In genomic region chr3:172333042-172333377, GRCh38 we compare ENCODE assay signal across 11 cellular contexts.
DNase-seq lines count a peak whose midpoint lies in the region; ATAC-seq and TF ChIP-seq lines count a peak whose summit lies in the region.
"Had no signal": no experiment of that assay in that cellular context is flagged by ENCODE, and none has a peak within 500 bp of the region (broad histone marks: within the 10 kb centered on the region; RNA-seq: fewer than 3 reads in every experiment).

No MANE protein-coding gene starts in this region.

- ATAC-seq in SK-N-SH treated with all-trans-retinoic acid at 6 μM for 48 hours (no peak), HG02981 (IDR thresholded peaks at IDR 0.05; ENCODE audit: unreplicated experiment) (peak; percentile 13), body of pancreas (no peak)

- peaks cover 17% of the 10 kb centered on the region for H3K79me2 ChIP-seq in SK-N-SH (ENCODE audit: insufficient read depth)
- peaks cover 10% of the 10 kb centered on the region for H3K79me2 ChIP-seq in hepatocyte
- H3K79me2 ChIP-seq in Karpas-422 (ENCODE audit: low read length): no peaks in the 10 kb centered on the region

- no peaks in the 10 kb centered on the region for H3K9me3 ChIP-seq in SK-N-SH
- no peaks in the 10 kb centered on the region for H3K9me3 ChIP-seq in hepatocyte (ENCODE audit: low read depth)
- no peaks in the 10 kb centered on the region for H3K9me3 ChIP-seq in tibial artery
- H3K9me3 ChIP-seq in Karpas-422 (ENCODE audit: low read length): no peaks in the 10 kb centered on the region
- H3K9me3 ChIP-seq in body of pancreas: no peaks in the 10 kb centered on the region
- H3K9me3 ChIP-seq: BLaER1 treated with 17β-estradiol and CSF1 and Interleukin-3, amounts not matched to agents 10 nM and 100 nM had no signal

- intact Hi-C loops in tibial artery (cut with DNase I; ENCODE audit: low total_unique reads): loop anchor here (5.0 kb wide), 1 partner anchor 291 kb away; no protein-coding TSS in a partner anchor
- intact Hi-C loops in body of pancreas (cut with DNase I): no loop called here

- H3K4me3 ChIP-seq in SK-N-SH (ENCODE audit: low read depth in 2 of 2, low read length in 1 of 2) (no peak overlapping the region), hepatocyte (no peak overlapping the region), tibial artery (no peak overlapping the region), Karpas-422 (ENCODE audit: low read length) (no peak overlapping the region), body of pancreas (no peak overlapping the region)
- H3K4me3 ChIP-seq: BLaER1 treated with 17β-estradiol and CSF1 and Interleukin-3, amounts not matched to agents 10 nM and 100 nM; SK-N-MC had no signal

- H3K4me2 ChIP-seq in SK-N-SH (no peak overlapping the region), hepatocyte (no peak overlapping the region), Karpas-422 (ENCODE audit: low read depth, low read length, poor library complexity, severe bottlenecking) (no peak overlapping the region)
- H3K4me2 ChIP-seq: BLaER1 treated with 17β-estradiol and CSF1 and Interleukin-3, amounts not matched to agents 10 nM and 100 nM had no signal

- no peaks in the 10 kb centered on the region for H3K9me2 ChIP-seq in SK-N-SH
- no peaks in the 10 kb centered on the region for H3K9me2 ChIP-seq in hepatocyte (replicated peaks; ENCODE audit: insufficient read depth)
- no peaks in the 10 kb centered on the region for H3K9me2 ChIP-seq in Karpas-422 (replicated peaks; ENCODE audit: insufficient read depth, low read length)

- TF ChIP-seq RAD21 in SK-N-SH (IDR thresholded peaks at IDR 0.05; ENCODE audit: low read length): no peak

- CTCF ChIA-PET in SK-N-SH (lab: Yijun Ruan, JAX): interaction anchor here (0.7 to 4.6 kb wide), 49 partner anchors 8 to 628 kb away, joined by 3 to 47 read pairs (median 4); no protein-coding TSS in a partner anchor

- H3K36me3 ChIP-seq in SK-N-SH (replicated peaks in 1 of 2; ENCODE audit: control insufficient read depth in 1 of 2, insufficient read depth in 2 of 2, low read length in 1 of 2) (peaks cover 57 to 75% of the 10 kb centered on the region in 2 experiments), hepatocyte (replicated peaks; ENCODE audit: insufficient read depth, low read depth) (no peaks in the 10 kb centered on the region), tibial artery (peaks cover 22 to 64% (median 53%) of the 10 kb centered on the region in 3 donors), Karpas-422 (ENCODE audit: insufficient read depth, low read length) (no peaks in the 10 kb centered on the region), body of pancreas (replicated peaks in 1 of 2; ENCODE audit: insufficient read depth in 1 of 2, low read depth in 2 of 2) (peaks cover 9 to 33% of the 10 kb centered on the region in 2 donors)

- peaks cover 0 to 8% of the 10 kb centered on the region in 2 experiments; a peak in 1 of 4 replicates for H3K4me1 ChIP-seq in SK-N-SH (ENCODE audit: control insufficient read depth in 1 of 2, insufficient read depth in 2 of 2, low read depth in 1 of 2, low read length in 1 of 2)
- no peaks in the 10 kb centered on the region for H3K4me1 ChIP-seq in hepatocyte (ENCODE audit: insufficient read depth)
- peaks cover 0 to 12% (median 2%) of the 10 kb centered on the region in 4 donors for H3K4me1 ChIP-seq in tibial artery
- no peaks in the 10 kb centered on the region for H3K4me1 ChIP-seq in Karpas-422 (ENCODE audit: low read length)
- H3K4me1 ChIP-seq in body of pancreas: no peaks in the 10 kb centered on the region
- H3K4me1 ChIP-seq: BLaER1 treated with 17β-estradiol and CSF1 and Interleukin-3, amounts not matched to agents 10 nM and 100 nM had no signal

- DNase-seq in SK-N-SH: no peak
- no peak for DNase-seq in hepatocyte (ENCODE audit: low spot score)
- no peak for DNase-seq in tibial artery
- DNase-seq in Karpas-422: no peak
- DNase-seq in NCI-H1436 (lab: John Stamatoyannopoulos, UW): no peak
- DNase-seq in body of pancreas: no peak

- TF ChIP-seq EP300 in SK-N-SH (IDR thresholded peaks at IDR 0.05; ENCODE audit: borderline replicate concordance in 1 of 2, low read depth in 1 of 2, low read length in 1 of 2): no peak

- H3K27ac ChIP-seq in SK-N-SH (ENCODE audit: low read depth in 2 of 2, low read length in 1 of 2): peak overlapping the region; percentile 3 to 56; a peak in 2 of 4 replicates
- peak overlapping the region; percentile 1 for H3K27ac ChIP-seq in hepatocyte
- H3K27ac ChIP-seq in tibial artery: peak overlapping the region; percentile 14 to 57
- no peak overlapping the region for H3K27ac ChIP-seq in Karpas-422 (ENCODE audit: low read length)
- peak overlapping the region in 1 of 4 donors; percentile 0 for H3K27ac ChIP-seq in body of pancreas
- H3K27ac ChIP-seq: 22Rv1; BLaER1 treated with 17β-estradiol and CSF1 and Interleukin-3, amounts not matched to agents 10 nM and 100 nM; SK-N-MC had no signal

- H2AFZ ChIP-seq in SK-N-SH (ENCODE audit: low read depth) (no peak overlapping the region), hepatocyte (no peak overlapping the region), Karpas-422 (ENCODE audit: low read length) (no peak overlapping the region)

- TF ChIP-seq CTCF in SK-N-SH (IDR thresholded peaks at IDR 0.05): no peak
- TF ChIP-seq CTCF in hepatocyte (IDR thresholded peaks at IDR 0.05; ENCODE audit: poor library complexity): no peak
- no peak for TF ChIP-seq CTCF in tibial artery (IDR thresholded peaks at IDR 0.05)
- TF ChIP-seq CTCF in body of pancreas (IDR thresholded peaks at IDR 0.05): no peak

- peaks cover 36% of the 10 kb centered on the region for H3F3A ChIP-seq in SK-N-SH (replicated peaks; ENCODE audit: insufficient read depth)

- POLR2A ChIA-PET in SK-N-SH (lab: Yijun Ruan, JAX): interaction anchor here (0.9 kb wide), 1 partner anchor 290 kb away, joined by 5 read pairs; no protein-coding TSS in a partner anchor

- no peak overlapping the region for H3K9ac ChIP-seq in SK-N-SH
- H3K9ac ChIP-seq in Karpas-422 (ENCODE audit: low read length): no peak overlapping the region
- H3K9ac ChIP-seq: BLaER1 treated with 17β-estradiol and CSF1 and Interleukin-3, amounts not matched to agents 10 nM and 100 nM had no signal

- H3K27me3 ChIP-seq in SK-N-SH (ENCODE audit: insufficient read depth): no peaks in the 10 kb centered on the region
- H3K27me3 ChIP-seq in hepatocyte: no peaks in the 10 kb centered on the region
- no peaks in the 10 kb centered on the region for H3K27me3 ChIP-seq in tibial artery
- H3K27me3 ChIP-seq in Karpas-422 (ENCODE audit: low read length): no peaks in the 10 kb centered on the region
- H3K27me3 ChIP-seq in body of pancreas: no peaks in the 10 kb centered on the region
- H3K27me3 ChIP-seq: BLaER1 treated with 17β-estradiol and CSF1 and Interleukin-3, amounts not matched to agents 10 nM and 100 nM had no signal

- TF ChIP-seq POLR2A in body of pancreas (IDR thresholded peaks at IDR 0.05): no peak

- H4K20me1 ChIP-seq in SK-N-SH (ENCODE audit: insufficient read depth) (no peaks in the 10 kb centered on the region), hepatocyte (ENCODE audit: insufficient read depth, poor library complexity, severe bottlenecking) (peaks cover 3% of the 10 kb centered on the region), Karpas-422 (ENCODE audit: insufficient read depth, low read depth, low read length) (no peaks in the 10 kb centered on the region)

TF ChIP-seq in SK-N-SH, 30 proteins besides CTCF, POLR2A, EP300 and RAD21 (continues in another document):
- TF ChIP-seq GABPA (IDR thresholded peaks at IDR 0.05; ENCODE audit: low read depth): no peak
- no peak for TF ChIP-seq ELF1 (IDR thresholded peaks at IDR 0.05)
- no peak for TF ChIP-seq SIN3A (IDR thresholded peaks at IDR 0.05; ENCODE audit: borderline replicate concordance, low read depth, low read length)
- no peak for TF ChIP-seq CHD2 (IDR thresholded peaks at IDR 0.05; ENCODE audit: low read length, partially characterized antibody)
- TF ChIP-seq PBX3 (IDR thresholded peaks at IDR 0.05): no peak
- no peak for TF ChIP-seq YY1 (IDR thresholded peaks at IDR 0.05; ENCODE audit: low read depth)
- TF ChIP-seq POLR2AphosphoS5 (IDR thresholded peaks at IDR 0.05; ENCODE audit: low read depth, low read length): no peak
- TF ChIP-seq TAF1 (IDR thresholded peaks at IDR 0.05; ENCODE audit: borderline replicate concordance, low read depth, low read length): no peak
- no peak for TF ChIP-seq JUND (IDR thresholded peaks at IDR 0.05)
- TF ChIP-seq RFX5 (IDR thresholded peaks at IDR 0.05; ENCODE audit: low read length): no peak
- no peak for TF ChIP-seq RCOR1 (IDR thresholded peaks at IDR 0.05; ENCODE audit: low read length)

TF ChIP-seq in SK-N-SH treated with all-trans-retinoic acid at 6 μM for 48 hours, 23 proteins besides CTCF, POLR2A, EP300 and RAD21:
- no peak for TF ChIP-seq ZNF565 (CRISPR knock-in tag; conservative IDR thresholded peaks at IDR 0.05; ENCODE audit: low read depth)
